ENCODE assay signal across 1 cellular context in genomic region chr1:75765697-75766355, GRCh38.
TF ChIP-seq lines count a peak whose summit lies in the region.

No MANE protein-coding gene starts in this region.

TF ChIP-seq in IMR-90, 13 proteins besides CTCF, POLR2A, EP300 and RAD21:
- no peak for TF ChIP-seq CEBPB (IDR thresholded peaks at IDR 0.05; ENCODE audit: low read depth, low read length)
- no peak for TF ChIP-seq CHD1 (IDR thresholded peaks at IDR 0.05; ENCODE audit: low read depth, low read length)
- peak; percentile 86; the same call in 1 of the 2 replicates for TF ChIP-seq FOS (IDR thresholded peaks at IDR 0.05; ENCODE audit: low read depth, low read length)
- TF ChIP-seq, protein P1, sequence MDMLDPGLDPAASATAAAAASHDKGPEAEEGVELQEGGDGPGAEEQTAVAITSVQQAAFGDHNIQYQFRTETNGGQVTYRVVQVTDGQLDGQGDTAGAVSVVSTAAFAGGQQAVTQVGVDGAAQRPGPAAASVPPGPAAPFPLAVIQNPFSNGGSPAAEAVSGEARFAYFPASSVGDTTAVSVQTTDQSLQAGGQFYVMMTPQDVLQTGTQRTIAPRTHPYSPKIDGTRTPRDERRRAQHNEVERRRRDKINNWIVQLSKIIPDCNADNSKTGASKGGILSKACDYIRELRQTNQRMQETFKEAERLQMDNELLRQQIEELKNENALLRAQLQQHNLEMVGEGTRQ (IDR thresholded peaks at IDR 0.05; ENCODE audit: low read depth, low read length): no peak
- TF ChIP-seq RFX5 (IDR thresholded peaks at IDR 0.05; ENCODE audit: low read depth, low read length): no peak
- no peak for TF ChIP-seq SMC3 (IDR thresholded peaks at IDR 0.05; ENCODE audit: low read depth, low read length)
- TF ChIP-seq ELK1 (IDR thresholded peaks at IDR 0.05; ENCODE audit: borderline replicate concordance, low read depth, low read length): no peak
- peak; percentile 24; the same call in 1 of the 2 replicates for TF ChIP-seq BHLHE40 (IDR thresholded peaks at IDR 0.05; ENCODE audit: low read depth, low read length)
- TF ChIP-seq MAFK (IDR thresholded peaks at IDR 0.05; ENCODE audit: low read depth, low read length): peak; percentile 13; the same call in 1 of the 2 replicates
